Comparison of ENCODE assay signal across 2 cellular contexts in genomic region chr10:126919426-126919825, GRCh38.
TF ChIP-seq lines count a peak whose summit lies in the region.

No MANE protein-coding gene starts in this region.

TF ChIP-seq in WTC11, 78 proteins besides CTCF, POLR2A, EP300 and RAD21 (continued from another document and continues in another):
- TF ChIP-seq E2F4 (CRISPR knock-in tag; IDR thresholded peaks at IDR 0.05; ENCODE audit: borderline replicate concordance, low read depth) (no peak), ZBTB43 (CRISPR knock-in tag; IDR thresholded peaks at IDR 0.05) (no peak), ATF6 (CRISPR knock-in tag; IDR thresholded peaks at IDR 0.05) (no peak), FOXK1 (CRISPR knock-in tag; IDR thresholded peaks at IDR 0.05) (no peak), SMAD3 (CRISPR knock-in tag; IDR thresholded peaks at IDR 0.05; ENCODE audit: borderline replicate concordance) (no peak), ERG (CRISPR knock-in tag; IDR thresholded peaks at IDR 0.05) (no peak), ZNF512 (CRISPR knock-in tag; IDR thresholded peaks at IDR 0.05; ENCODE audit: borderline replicate concordance) (no peak), ZNF423 (CRISPR knock-in tag; IDR thresholded peaks at IDR 0.05) (no peak), HMGXB4 (CRISPR knock-in tag; IDR thresholded peaks at IDR 0.05) (no peak), E2F1 (CRISPR knock-in tag; IDR thresholded peaks at IDR 0.05) (no peak), EMX1 (CRISPR knock-in tag; IDR thresholded peaks at IDR 0.05) (no peak), MAX (CRISPR knock-in tag; IDR thresholded peaks at IDR 0.05) (no peak), ATF1 (CRISPR knock-in tag; IDR thresholded peaks at IDR 0.05) (no peak)

TF ChIP-seq in H1, 55 proteins besides CTCF, POLR2A, EP300 and RAD21 (continued from another document):
- TF ChIP-seq ATF3 (IDR thresholded peaks at IDR 0.05; ENCODE audit: insufficient read depth, low read depth, low read length) (no peak), CBX8 (IDR thresholded peaks at IDR 0.05; ENCODE audit: borderline replicate concordance, low read depth, low read length) (no peak), TAF1 (IDR thresholded peaks at IDR 0.05; ENCODE audit: low read depth, low read length) (no peak), POLR2AphosphoS5 (IDR thresholded peaks at IDR 0.05; ENCODE audit: low read depth, low read length) (no peak), KDM1A (IDR thresholded peaks at IDR 0.05; ENCODE audit: borderline replicate concordance, low read length) (no peak)
